Comparison of ENCODE assay signal across 29 cellular contexts in the genomic region with DNA sequence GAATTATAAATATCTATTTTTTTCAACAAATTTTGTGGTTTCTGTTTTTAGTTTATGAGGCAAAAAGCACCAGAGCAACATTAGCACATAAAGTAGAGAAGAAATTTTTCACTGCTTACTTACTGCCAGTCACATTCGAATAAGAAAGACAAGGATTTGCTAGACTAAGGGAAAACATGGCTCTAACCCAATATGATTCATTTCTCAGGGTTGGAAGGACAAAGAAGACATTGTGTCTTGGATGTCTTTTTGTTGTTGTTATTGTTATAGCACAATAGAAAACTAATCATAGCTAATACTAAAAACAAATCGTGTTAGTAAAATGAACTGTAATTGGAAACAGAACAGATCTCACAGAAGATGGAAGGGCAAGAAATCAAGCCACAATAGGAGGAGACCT.
DNase-seq lines count a peak whose midpoint lies in the region; ATAC-seq and TF ChIP-seq lines count a peak whose summit lies in the region.
"Had no signal": no experiment of that assay in that cellular context is flagged by ENCODE, and none has a peak within 500 bp of the region (broad histone marks: within the 10 kb centered on the region; RNA-seq: fewer than 3 reads in every experiment).

No MANE protein-coding gene starts in this region.

- intact Hi-C loops in PC-3 (cut with micrococcal nuclease) (no loop called here), Calu3 (cut with micrococcal nuclease; ENCODE audit: unreplicated experiment) (no loop called here)

- POLR2A ChIA-PET in PC-3 (lab: Charles Lee; ENCODE audit: unreplicated experiment) = no interaction called here

- H3K27ac Mint-ChIP-seq in Calu3 (ENCODE audit: unreplicated experiment) = no peak overlapping the region
- no peak overlapping the region for H3K27ac Mint-ChIP-seq in neural progenitor cell
- H3K27ac Mint-ChIP-seq: activated CD4-positive, alpha-beta T cell treated with anti-CD3 and anti-CD28 coated beads, Interleukin-2, amount 10 ng/mL, durations not matched to agents 24 days and 14 days; T-helper 2 cell treated with Interferon-gamma antibody and Interleukin-4, amounts not matched to agents 5 μg/mL and 100 μg/mL, for 36 hours had no signal

- H3F3A ChIP-seq in PC-3 (ENCODE audit: low read length, unreplicated experiment) (no peaks in the 10 kb centered on the region), neural progenitor cell (ENCODE audit: low read depth) (no peaks in the 10 kb centered on the region)

- H3K27ac ChIP-seq in PC-3 (ENCODE audit: low read length) = no peak overlapping the region
- H3K27ac ChIP-seq in Peyer's patch = no peak overlapping the region
- H3K27ac ChIP-seq in neural progenitor cell = no peak overlapping the region
- H3K27ac ChIP-seq: body of pancreas, C4-2B, thoracic aorta, uterus had no signal

- peak; percentile 33 for ATAC-seq in PC-3
- ATAC-seq: body of pancreas, K562, left lobe of liver, Right ventricle myocardium inferior had no signal

- CTCF ChIA-PET in PC-3 (lab: Charles Lee) (no interaction called here), Calu3 (lab: Charles Lee) (no interaction called here)

- no peaks in the 10 kb centered on the region for H3K4me1 Mint-ChIP-seq in Calu3 (ENCODE audit: low read depth, unreplicated experiment)
- H3K4me1 Mint-ChIP-seq in neural progenitor cell = peaks cover 5% of the 10 kb centered on the region

- TF ChIP-seq CTCF in PC-3 (conservative IDR thresholded peaks at IDR 0.05; ENCODE audit: low read depth, low read length) = no peak
- TF ChIP-seq CTCF in epithelial cell of esophagus (IDR thresholded peaks at IDR 0.05; ENCODE audit: insufficient read depth, low read depth, low read length, missing control alignments) = no peak
- no peak for TF ChIP-seq CTCF in Calu3 (IDR thresholded peaks at IDR 0.05; ENCODE audit: unreplicated experiment)
- no peak for TF ChIP-seq CTCF in Peyer's patch (IDR thresholded peaks at IDR 0.05)
- TF ChIP-seq CTCF in neural progenitor cell (IDR thresholded peaks at IDR 0.05) = no peak

- H3K36me3 Mint-ChIP-seq in Calu3 (ENCODE audit: insufficient read depth, unreplicated experiment) = no peaks in the 10 kb centered on the region
- H3K36me3 Mint-ChIP-seq in neural progenitor cell = no peaks in the 10 kb centered on the region

- no peaks in the 10 kb centered on the region for H3K79me2 ChIP-seq in PC-3 (ENCODE audit: low read length)
- no peaks in the 10 kb centered on the region for H3K79me2 ChIP-seq in neural progenitor cell (ENCODE audit: low read depth)

- H3K4me3 ChIP-seq in PC-3 (ENCODE audit: low read length) (no peak overlapping the region), epithelial cell of esophagus (ENCODE audit: low read length) (no peak overlapping the region), Peyer's patch (no peak overlapping the region), neural progenitor cell (no peak overlapping the region)
- H3K4me3 ChIP-seq: body of pancreas, K562, thoracic aorta, uterus had no signal

- H3K9me2 ChIP-seq in PC-3 (replicated peaks; ENCODE audit: low read length) = no peaks in the 10 kb centered on the region

- no peak for TF ChIP-seq POLR2A in Peyer's patch (IDR thresholded peaks at IDR 0.05)

- H3K9me3 Mint-ChIP-seq in Calu3 (ENCODE audit: low read depth, unreplicated experiment) (peaks cover 3% of the 10 kb centered on the region), neural progenitor cell (peaks cover 14% of the 10 kb centered on the region)
- H3K9me3 Mint-ChIP-seq: activated CD4-positive, alpha-beta T cell treated with anti-CD3 and anti-CD28 coated beads, Interleukin-2, amount 10 ng/mL, durations not matched to agents 24 days and 14 days; T-helper 2 cell treated with Interferon-gamma antibody and Interleukin-4, amounts not matched to agents 5 μg/mL and 100 μg/mL, for 36 hours had no signal

- H3K9me3 ChIP-seq in PC-3 (ENCODE audit: low read length) (no peaks in the 10 kb centered on the region), Peyer's patch (no peaks in the 10 kb centered on the region), neural progenitor cell (ENCODE audit: low read depth) (no peaks in the 10 kb centered on the region)
- H3K9me3 ChIP-seq: Caco-2, thoracic aorta, uterus had no signal

- H4K20me1 ChIP-seq in PC-3 (ENCODE audit: low read length) = no peaks in the 10 kb centered on the region
- H4K20me1 ChIP-seq in neural progenitor cell (ENCODE audit: low read depth) = no peaks in the 10 kb centered on the region

- DNase-seq in GM04503 (ENCODE audit: low read depth) (peak; percentile 24), PC-3 (peak; percentile 33), epithelial cell of esophagus (ENCODE audit: low read depth) (peak; percentile 48), myocyte (ENCODE audit: low read depth) (peak; percentile 25), Calu3 (no peak), Peyer's patch (no peak), neural progenitor cell (ENCODE audit: low spot score) (no peak), DMS114 treated with DMSO at 0.1 percent for 48 hours (lab: John Stamatoyannopoulos, UW; ENCODE audit: unreplicated experiment) (no peak)
- DNase-seq: activated CD4-positive, alpha-beta T cell treated with anti-CD3 and anti-CD28 coated beads, Interleukin-2, amount 10 ng/mL, durations not matched to agents 24 days and 14 days; activated gamma-delta T cell; activated T-cell treated with anti-CD3 and anti-CD28 coated beads, Interleukin-2, amount 50 U/mL, for 1 hour; body of pancreas; Caco-2; erythroblast; H7; hypothalamus; mesendoderm; NCI-H1417 treated with DMSO at 0.1 percent for 48 hours; NCI-H2081 treated with DMSO at 0.1 percent for 48 hours; nucleus accumbens; OCI-M1; stimulated activated naive CD4-positive, alpha-beta T cell; uterus had no signal

- H3K4me2 ChIP-seq in PC-3 (ENCODE audit: low read length) (no peak overlapping the region), neural progenitor cell (no peak overlapping the region)

- H3K4me3 Mint-ChIP-seq in Calu3 (ENCODE audit: low read depth, unreplicated experiment) = no peak overlapping the region
- no peak overlapping the region for H3K4me3 Mint-ChIP-seq in neural progenitor cell
- H3K4me3 Mint-ChIP-seq: activated CD4-positive, alpha-beta T cell treated with anti-CD3 and anti-CD28 coated beads, Interleukin-2, amount 10 ng/mL, durations not matched to agents 24 days and 14 days; T-helper 2 cell treated with Interferon-gamma antibody and Interleukin-4, amounts not matched to agents 5 μg/mL and 100 μg/mL, for 36 hours had no signal

- BruUV-seq in PC-3 (replicated peaks; lab: Mats Ljungman, UMichigan) = no TSS peak
- BruUV-seq in Calu3 (replicated peaks; lab: Mats Ljungman, UMichigan) = no TSS peak

- H2AFZ ChIP-seq in PC-3 (ENCODE audit: low read length) (no peak overlapping the region), neural progenitor cell (replicated peaks) (no peak overlapping the region)

- H3K27me3 Mint-ChIP-seq in Calu3 (ENCODE audit: unreplicated experiment) (no peaks in the 10 kb centered on the region), neural progenitor cell (ENCODE audit: insufficient read depth, low read depth) (no peaks in the 10 kb centered on the region)

- H3K27me3 ChIP-seq in PC-3 (ENCODE audit: low read length) (no peaks in the 10 kb centered on the region), Peyer's patch (no peaks in the 10 kb centered on the region), neural progenitor cell (no peaks in the 10 kb centered on the region)
- H3K27me3 ChIP-seq: body of pancreas, uterus had no signal

- no peak overlapping the region for H3K9ac ChIP-seq in PC-3 (ENCODE audit: low read length)
- no peak overlapping the region for H3K9ac ChIP-seq in neural progenitor cell

- H3K36me3 ChIP-seq in PC-3 (ENCODE audit: low read depth, low read length) = no peaks in the 10 kb centered on the region
- H3K36me3 ChIP-seq in Peyer's patch = no peaks in the 10 kb centered on the region
- H3K36me3 ChIP-seq in neural progenitor cell = no peaks in the 10 kb centered on the region
- H3K36me3 ChIP-seq: thoracic aorta, uterus had no signal

- no peaks in the 10 kb centered on the region for H3K4me1 ChIP-seq in PC-3 (ENCODE audit: insufficient read depth, low read length)
- no peaks in the 10 kb centered on the region for H3K4me1 ChIP-seq in Peyer's patch
- peaks cover 8% of the 10 kb centered on the region for H3K4me1 ChIP-seq in neural progenitor cell
- H3K4me1 ChIP-seq: body of pancreas, uterus had no signal

Comparison
In these comparisons a context has a peak if more than half of its experiments do, and no peak if none do; other contexts are left out.
1. DNase-seq: peak in GM04503 (single experiment), PC-3 (single experiment), epithelial cell of esophagus (single experiment) and myocyte (single experiment); none in Calu3 (single experiment), Peyer's patch (0 of 3), neural progenitor cell (single experiment) and DMS114 treated with DMSO at 0.1 percent for 48 hours (single experiment).